In the genomic region with DNA sequence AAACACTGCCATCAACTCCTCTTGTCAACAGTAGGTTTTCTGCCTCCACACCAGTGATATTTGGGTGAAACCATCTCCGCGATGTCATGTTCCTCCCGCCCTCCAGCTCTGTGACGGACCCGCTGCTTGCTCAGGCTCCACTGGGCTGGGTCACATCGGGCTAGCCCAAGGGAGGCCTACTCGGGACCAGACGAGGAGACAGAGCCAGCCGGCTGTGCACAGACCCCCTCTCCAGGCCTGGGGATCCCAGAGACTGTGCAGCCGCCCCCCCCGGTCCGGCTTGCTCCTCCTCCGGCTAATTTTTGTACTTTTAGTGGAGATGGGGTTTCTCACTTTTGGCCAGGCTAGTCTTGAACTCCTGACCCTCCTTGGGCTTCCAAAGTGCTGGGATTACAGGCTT, we compare ENCODE assay signal across 35 cellular contexts.
"Had no signal": no experiment of that assay in that cellular context is flagged by ENCODE, and none has a peak within 500 bp of the region (broad histone marks: within the 10 kb centered on the region; RNA-seq: fewer than 3 reads in every experiment).

No MANE protein-coding gene starts in this region.

- H3K4me3 ChIP-seq: MG63 had no signal

- H3K9me3 ChIP-seq: MG63 had no signal

- H3K4me2 ChIP-seq: KMS-11 had no signal

- H3K9ac ChIP-seq: KMS-11 had no signal

- H3K27me3 ChIP-seq: MG63 had no signal

- H3K36me3 ChIP-seq: MG63 had no signal

- H3K27ac ChIP-seq: KMS-11 had no signal

- DNase-seq: Karpas-422, Kasumi-1, KBM-7, KG1, MG63, MM.1S, MV-4-11, NCI-H1048, NCI-H1092, NCI-H1092 treated with DMSO at 0.1 percent for 48 hours, NCI-H1105, NCI-H1105 treated with DMSO at 0.1 percent for 48 hours, NCI-H1417, NCI-H1417 treated with DMSO at 0.1 percent for 48 hours, NCI-H1436, NCI-H1436 treated with DMSO at 0.1 percent for 48 hours, NCI-H146, NCI-H1694, NCI-H1694 treated with DMSO at 0.1 percent for 48 hours, NCI-H187, NCI-H187 treated with DMSO at 0.1 percent for 48 hours, NCI-H1930, NCI-H2029, NCI-H2029 treated with DMSO at 0.1 percent for 48 hours, NCI-H2081, NCI-H2081 treated with DMSO at 0.1 percent for 48 hours, NCI-H2107, NCI-H2171, NCI-H2171 treated with DMSO at 0.1 percent for 48 hours, NCI-H2227 treated with DMSO at 0.1 percent for 48 hours, NCI-H226, NCI-H345, NCI-H446, NCI-H446 treated with DMSO at 0.1 percent for 48 hours had no signal
